ENCODE assay signal across 8 cellular contexts in genomic region chrX:53686151-53686885, GRCh38. TPM values are rescaled to one million over a fixed set of nuclear protein-coding genes. Genes with fewer than 3 reads are reported as not detected.
A peak's percentile ranks its signal among the peaks of the same experiment; 100 is the strongest.
DNase-seq lines count a peak whose midpoint lies in the region; ATAC-seq, FAIRE-seq and TF ChIP-seq lines count a peak whose summit lies in the region.

TSS of gene HUWE1 (minus strand) at chrX:53686719. CDS start at chrX:53654107, 32,612 bp downstream.

- no peak for FAIRE-seq in A549 (lab: Jason Lieb, UNC)

- DNase-seq in A549 (ENCODE audit: low read depth in 1 of 2, low spot score in 1 of 2) (peak; percentile 63 to 86), NCI-H524 (lab: John Stamatoyannopoulos, UW) (peak; percentile 71 to 87), cerebellum (ENCODE audit: low spot score) (peak; percentile 76), kidney glomerular epithelial cell (lab: John Stamatoyannopoulos, UW) (peak; percentile 28)
- DNase-seq in activated CD4-positive, alpha-beta T cell treated with anti-CD3 and anti-CD28 coated beads for 24 hours (ENCODE audit: low read depth in 2 of 2), result peak; percentile 78 to 80
- peak; percentile 62 to 80 for DNase-seq in stimulated activated CD4-positive, alpha-beta T cell treated with anti-CD3 and anti-CD28 coated beads, Interleukin-15, amount 100 ng/mL, for 48 hours (ENCODE audit: low read depth in 2 of 2)

- H3K4me3 ChIP-seq in A549, result peak within 1 kb of the TSS; percentile 90

- TF ChIP-seq EP300 in A549 (IDR thresholded peaks at IDR 0.05), result no peak

- H3K4me1 ChIP-seq in A549, result peaks cover 11% of the 10 kb centered on the region; the same call in 2 of the 3 replicates

- no peak for TF ChIP-seq CTCF in A549 (IDR thresholded peaks at IDR 0.05)

- H3K9me3 ChIP-seq in A549, result no peaks in the 10 kb centered on the region

- no peak for TF ChIP-seq RAD21 in A549 (conservative IDR thresholded peaks at IDR 0.05 in 1 of 2, IDR thresholded peaks at IDR 0.05 in 1 of 2)

- peak within 1 kb of the TSS; percentile 96 for H3K4me2 ChIP-seq in A549

- CTCF ChIA-PET in A549 (lab: Yijun Ruan, JAX), result interaction anchor here (1.3 to 1.4 kb wide), 2 partner anchors 69 to 144 kb away, joined by 3 read pairs; no protein-coding TSS in a partner anchor

- ATAC-seq in A549 (peak; percentile 69 to 78), GM18907 (IDR thresholded peaks at IDR 0.05; ENCODE audit: unreplicated experiment) (peak; percentile 48), HG03196 (IDR thresholded peaks at IDR 0.05; ENCODE audit: unreplicated experiment) (peak; percentile 42)

- POLR2A ChIA-PET in A549 (lab: Yijun Ruan, JAX), result interaction anchor here (0.6 to 1.5 kb wide), 8 partner anchors 17 to 497 kb away, joined by 3 to 7 read pairs (median 4); partner anchors contain the start of gene FAM120C

- 2% methylated on average over 11 of the region's 61 CpGs for WGBS in A549 (ENCODE audit: missing lambda C conversion rate)

- H3K27ac ChIP-seq in A549, result peak within 1 kb of the TSS; percentile 98 to 99

- TF ChIP-seq POLR2A in A549 (IDR thresholded peaks at IDR 0.05; ENCODE audit: low read length), result peak; percentile 67; the same call in 1 of the 2 replicates

TF ChIP-seq in A549, 52 proteins besides CTCF, POLR2A, EP300 and RAD21:
- TF ChIP-seq CEBPB (IDR thresholded peaks at IDR 0.05), result no peak
- TF ChIP-seq MAZ (IDR thresholded peaks at IDR 0.05; ENCODE audit: borderline replicate concordance, low read depth, low read length), result no peak
- TF ChIP-seq REST (IDR thresholded peaks at IDR 0.05), result no peak
- no peak for TF ChIP-seq ZSCAN20 (CRISPR knock-in tag; IDR thresholded peaks at IDR 0.05)
- no peak for TF ChIP-seq KDM1A (IDR thresholded peaks at IDR 0.05; ENCODE audit: low read depth)
- no peak for TF ChIP-seq ZNF302 (CRISPR knock-in tag; IDR thresholded peaks at IDR 0.05)
- TF ChIP-seq MAFK (IDR thresholded peaks at IDR 0.05; ENCODE audit: partially characterized antibody), result no peak
- TF ChIP-seq HDAC2 (IDR thresholded peaks at IDR 0.05), result no peak
- TF ChIP-seq NFE2L2 (conservative IDR thresholded peaks at IDR 0.05; ENCODE audit: low read length), result no peak
- TF ChIP-seq CHD2 (IDR thresholded peaks at IDR 0.05; ENCODE audit: low read length, partially characterized antibody), result no peak
- no peak for TF ChIP-seq FOSL2 (IDR thresholded peaks at IDR 0.05)
- TF ChIP-seq FOSL2 (CRISPR knock-in tag; IDR thresholded peaks at IDR 0.05), result no peak
- 0 out of 2 replicates have a peak, but pooled peaks have one; percentile 41 for TF ChIP-seq PHF8 (IDR thresholded peaks at IDR 0.05; ENCODE audit: borderline replicate concordance, low read depth)
- TF ChIP-seq ATOH8 (CRISPR knock-in tag; IDR thresholded peaks at IDR 0.05; ENCODE audit: low read depth), result no peak
- TF ChIP-seq ESRRA (IDR thresholded peaks at IDR 0.05; ENCODE audit: borderline replicate concordance, low read length), result no peak
- TF ChIP-seq JUN (IDR thresholded peaks at IDR 0.05), result peak in 1 of 2 experiments; percentile 66; a peak in 1 of 5 replicates
- TF ChIP-seq HEYL (CRISPR knock-in tag; IDR thresholded peaks at IDR 0.05), result no peak

RNA-seq across cellular contexts. Expression of gene HUWE1, which starts in this region (rescaled TPM):
- polyA plus RNA-seq in A549 (2011; rRNA removed), result 120 and 190 TPM in 2 replicates
- 48.5 and 62.3 TPM in 2 replicates for polyA plus RNA-seq in A549 (2012; cell fraction: cytosol; rRNA removed)
- 171 and 178 TPM in 2 replicates for polyA plus RNA-seq in A549 (2012; cell fraction: nucleus; rRNA removed)
- polyA plus RNA-seq in A549 (2017; fragmentation: RNase III; extraction: RNeasy Plus Mini Kit Qiagen cat#74134 plus additional on column Dnase treatment), result 55.7 to 68.8 TPM (median 60.1 TPM) in 3 replicates
- 362 and 507 TPM in 2 replicates for polyA minus RNA-seq in A549 (2011; rRNA and poly(A)+ RNA removed)
- 113 TPM for total RNA-seq in cerebellum

Comparison
In these comparisons a context has a peak if more than half of its experiments do, and no peak if none do; other contexts are left out.
1. Peak in every context shown above with its lines: DNase-seq, ATAC-seq, H3K4me3 ChIP-seq and H3K27ac ChIP-seq.
2. DNase-seq: peak in every context shown above with its lines; median percentile 79 in NCI-H524; 79 in activated CD4-positive, alpha-beta T cell treated with anti-CD3 and anti-CD28 coated beads for 24 hours; 76 in cerebellum; 74 in A549; 71 in stimulated activated CD4-positive, alpha-beta T cell treated with anti-CD3 and anti-CD28 coated beads, Interleukin-15, amount 100 ng/mL, for 48 hours; 28 in kidney glomerular epithelial cell.